Comparison of ENCODE assay signal across 9 cellular contexts in genomic region chr12:57491393-57492280, GRCh38. TPM values are rescaled to one million over a fixed set of nuclear protein-coding genes. Genes with fewer than 3 reads are reported as not detected.
DNase-seq lines count a peak whose midpoint lies in the region; FAIRE-seq and TF ChIP-seq lines count a peak whose summit lies in the region.
"Had no signal": no experiment of that assay in that cellular context is flagged by ENCODE, and none has a peak within 500 bp of the region (broad histone marks: within the 10 kb centered on the region; RNA-seq: fewer than 3 reads in every experiment).

No MANE protein-coding gene starts in this region.

- CTCF ChIA-PET in A673 (lab: Charles Lee): no interaction called here
- CTCF ChIA-PET in Calu3 (lab: Charles Lee): no interaction called here

- no peaks in the 10 kb centered on the region for H3K27me3 ChIP-seq in A673 (replicated peaks; ENCODE audit: insufficient read depth, low read depth, low read length, poor library complexity)

- FAIRE-seq in GM12892 (lab: Jason Lieb, UNC): no peak

- no peaks in the 10 kb centered on the region for H3K9me3 Mint-ChIP-seq in Calu3 (ENCODE audit: low read depth, unreplicated experiment)

- H3K36me3 ChIP-seq in A673 (ENCODE audit: insufficient read depth, low read length, poor library complexity, severe bottlenecking): peaks cover 52% of the 10 kb centered on the region

- H3K27ac ChIP-seq in A673 (ENCODE audit: low read depth, low read length, poor library complexity, severe bottlenecking): no peak overlapping the region

- TF ChIP-seq POLR2A in GM12892 (IDR thresholded peaks at IDR 0.05; ENCODE audit: low read depth, low read length): no peak

- BruUV-seq in A673 (replicated peaks; lab: Mats Ljungman, UMichigan): no TSS peak
- no TSS peak for BruUV-seq in Calu3 (replicated peaks; lab: Mats Ljungman, UMichigan)

- H3K4me3 ChIP-seq in A673 (ENCODE audit: low read depth, low read length, poor library complexity, severe bottlenecking) (no peak overlapping the region), choroid plexus epithelial cell (ENCODE audit: low read depth, low read length) (no peak overlapping the region)

- peaks cover 9% of the 10 kb centered on the region for H3K4me1 Mint-ChIP-seq in Calu3 (ENCODE audit: low read depth, unreplicated experiment)

- intact Hi-C loops in A673 (cut with micrococcal nuclease; ENCODE audit: unreplicated experiment): no loop called here
- intact Hi-C loops in Calu3 (cut with micrococcal nuclease; ENCODE audit: unreplicated experiment): no loop called here

- H3K27ac Mint-ChIP-seq in Calu3 (ENCODE audit: unreplicated experiment): no peak overlapping the region

- peak; percentile 52 for DNase-seq in A673 (ENCODE audit: low spot score)
- DNase-seq in Calu3: no peak
- DNase-seq in OCI-M1 (lab: John Stamatoyannopoulos, UW): peak; percentile 25
- no peak for DNase-seq in choroid plexus epithelial cell (ENCODE audit: low read depth)
- no peak for DNase-seq in GM19238 (ENCODE audit: insufficient read length, low spot score)
- DNase-seq in GM12892 (ENCODE audit: insufficient read length): no peak
- no peak for DNase-seq in AG08396 (ENCODE audit: low spot score)
- no peak for DNase-seq in activated CD8-positive, alpha-beta memory T cell treated with anti-CD3 and anti-CD28 coated beads, Interleukin-2, amount 50 U/mL, for 4 hours
- DNase-seq: activated effector memory CD4-positive, alpha-beta T cell treated with anti-CD3 and anti-CD28 coated beads, Interleukin-2, amount 50 U/mL, for 16 hours had no signal

- no peak overlapping the region for H3K4me3 Mint-ChIP-seq in Calu3 (ENCODE audit: low read depth, unreplicated experiment)

- TF ChIP-seq CTCF in A673 (conservative IDR thresholded peaks at IDR 0.05; ENCODE audit: low read depth, low read length): peak; percentile 42; the same call in 1 of the 2 replicates
- peak; percentile 16 for TF ChIP-seq CTCF in Calu3 (IDR thresholded peaks at IDR 0.05; ENCODE audit: unreplicated experiment)
- TF ChIP-seq CTCF in choroid plexus epithelial cell (conservative IDR thresholded peaks at IDR 0.05; ENCODE audit: low read depth, low read length): peak; percentile 29

- H3K9me3 ChIP-seq in A673 (ENCODE audit: low read depth, low read length, poor library complexity, severe bottlenecking): no peaks in the 10 kb centered on the region

- peaks cover 73% of the 10 kb centered on the region for H3K36me3 Mint-ChIP-seq in Calu3 (ENCODE audit: insufficient read depth, unreplicated experiment)

- peaks cover 9% of the 10 kb centered on the region for H3K4me1 ChIP-seq in A673 (ENCODE audit: insufficient read depth, low read length, poor library complexity, severe bottlenecking)

- H3K27me3 Mint-ChIP-seq in Calu3 (ENCODE audit: unreplicated experiment): no peaks in the 10 kb centered on the region

- POLR2A ChIA-PET in A673 (lab: Charles Lee; ENCODE audit: low non-redundant PET): interaction anchor here (0.7 kb wide), 1 partner anchor 11 kb away, joined by 4 read pairs; no protein-coding TSS in a partner anchor

RNA-seq across cellular contexts. Expression of gene MARS1, which starts 3.8 kb away (rescaled TPM):
- total RNA-seq in A673 (2021) (467 and 504 TPM in 2 replicates), Calu3 (2022) (358 and 369 TPM in 2 replicates)
- 88.4 TPM for polyA plus RNA-seq in GM12892 (2012; ENCODE audit: missing spikeins)

RNA-seq across cellular contexts. Expression of gene ARHGAP9, which starts 12.0 kb away (rescaled TPM):
- 0.52 and 0.87 TPM in 2 replicates for total RNA-seq in A673 (2021)
- total RNA-seq in Calu3 (2022): 0.39 TPM in 1 of 2 replicates, not detected in the other
- polyA plus RNA-seq in GM12892 (2012; ENCODE audit: missing spikeins): 55.0 TPM

RNA-seq across cellular contexts. Expression of gene DDIT3, which starts 28.7 kb away (rescaled TPM):
- 61.9 and 65.6 TPM in 2 replicates for total RNA-seq in A673 (2021)
- total RNA-seq in Calu3 (2022): 70.2 and 80.5 TPM in 2 replicates
- 20.6 TPM for polyA plus RNA-seq in GM12892 (2012; ENCODE audit: missing spikeins)

RNA-seq across cellular contexts. Expression of gene MBD6, which starts 31.0 kb away (rescaled TPM):
- total RNA-seq in A673 (2021) (140 and 150 TPM in 2 replicates), Calu3 (2022) (119 and 127 TPM in 2 replicates)
- polyA plus RNA-seq in GM12892 (2012; ENCODE audit: missing spikeins): 11.0 TPM

RNA-seq across cellular contexts. Expression of gene GLI1, which starts 32.1 kb away (rescaled TPM):
- total RNA-seq in A673 (2021) (22.4 and 22.6 TPM in 2 replicates), Calu3 (2022) (0.54 and 0.61 TPM in 2 replicates)
- polyA plus RNA-seq in GM12892 (2012; ENCODE audit: missing spikeins): 0.38 TPM

Comparison
In these comparisons a context has a peak if more than half of its experiments do, and no peak if none do; other contexts are left out.
1. DNase-seq: peak in A673 (single experiment) and OCI-M1 (single experiment); none in Calu3 (single experiment), choroid plexus epithelial cell (single experiment), GM19238 (single experiment), GM12892 (single experiment), AG08396 (single experiment) and activated CD8-positive, alpha-beta memory T cell treated with anti-CD3 and anti-CD28 coated beads, Interleukin-2, amount 50 U/mL, for 4 hours (single experiment).
2. Peak in every context shown above with its lines, with median percentiles within 50 percentile points of each other: CTCF ChIP-seq.